ENCODE assay signal across 17 cellular contexts in genomic region chr5:111013011-111013410, GRCh38. TPM values are rescaled to one million over a fixed set of nuclear protein-coding genes. Genes with fewer than 3 reads are reported as not detected.
DNase-seq lines count a peak whose midpoint lies in the region; ATAC-seq, FAIRE-seq and TF ChIP-seq lines count a peak whose summit lies in the region.
"Had no signal": no experiment of that assay in that cellular context is flagged by ENCODE, and none has a peak within 500 bp of the region (broad histone marks: within the 10 kb centered on the region; RNA-seq: fewer than 3 reads in every experiment).

No MANE protein-coding gene starts in this region.

- H2AFZ ChIP-seq in keratinocyte (ENCODE audit: control insufficient read depth, low read length): no peak overlapping the region

- FAIRE-seq in bronchial epithelial cell (lab: Jason Lieb, UNC) (no peak), keratinocyte (lab: Jason Lieb, UNC) (peak; percentile 64)
- FAIRE-seq: GM12892, K562 had no signal

- no peaks in the 10 kb centered on the region for H4K20me1 ChIP-seq in keratinocyte (ENCODE audit: control insufficient read depth, extremely low read depth, insufficient read depth, low read length)

- no peak for TF ChIP-seq CTCF in RWPE1 (conservative IDR thresholded peaks at IDR 0.05; ENCODE audit: low read depth)
- TF ChIP-seq CTCF in bronchial epithelial cell (IDR thresholded peaks at IDR 0.05; ENCODE audit: insufficient read depth, low read length, severe bottlenecking): no peak
- TF ChIP-seq CTCF in keratinocyte (optimal IDR thresholded peaks at IDR 0.05 in 1 of 3, IDR thresholded peaks at IDR 0.05 in 1 of 3, conservative IDR thresholded peaks at IDR 0.05 in 1 of 3; ENCODE audit: extremely low read depth in 1 of 3, insufficient read depth in 2 of 3, low read length in 3 of 3): no peak

- H3K27me3 ChIP-seq in bronchial epithelial cell (ENCODE audit: control insufficient read depth, insufficient read depth, low read length): no peaks in the 10 kb centered on the region
- no peaks in the 10 kb centered on the region for H3K27me3 ChIP-seq in keratinocyte (ENCODE audit: control insufficient read depth, extremely low read depth, insufficient read depth, low read length)

- POLR2A ChIA-PET in RWPE1 (lab: Yijun Ruan, JAX; ENCODE audit: low non-redundant PET): no interaction called here

- ATAC-seq in stimulated activated naive CD8-positive, alpha-beta T cell treated with anti-CD3 and anti-CD28 coated beads, Interleukin-15, Interleukin-2, amounts not matched to agents 100 U/mL and 50 U/mL, for 24 hours: no peak
- no peak for ATAC-seq in Right ventricle myocardium superior (ENCODE audit: poor library complexity)
- ATAC-seq: K562, Panc1 had no signal

- no peak overlapping the region for H3K27ac ChIP-seq in RWPE1
- no peak overlapping the region for H3K27ac ChIP-seq in keratinocyte (ENCODE audit: control insufficient read depth, insufficient read depth, low read length)

- H3K36me3 ChIP-seq in bronchial epithelial cell (ENCODE audit: control insufficient read depth, insufficient read depth, low read length): no peaks in the 10 kb centered on the region
- H3K36me3 ChIP-seq in keratinocyte (ENCODE audit: control insufficient read depth in 2 of 2, extremely low read depth in 1 of 2, insufficient read depth in 2 of 2, low read length in 2 of 2): no peaks in the 10 kb centered on the region

- peak overlapping the region; percentile 9 for H3K4me2 ChIP-seq in keratinocyte (ENCODE audit: control insufficient read depth, extremely low read depth, insufficient read depth, low read depth, low read length)

- peaks cover 6% of the 10 kb centered on the region for H3K4me1 ChIP-seq in keratinocyte (ENCODE audit: control insufficient read depth, extremely low read depth, insufficient read depth, low read length)

- H3K79me2 ChIP-seq in keratinocyte (ENCODE audit: control insufficient read depth, insufficient read depth, low read length): no peaks in the 10 kb centered on the region

- DNase-seq in HCEC 1CT (peak; percentile 46), RWPE1 (ENCODE audit: low spot score) (peak; percentile 52), bronchial epithelial cell (ENCODE audit: low read depth) (peak; percentile 72), keratinocyte (ENCODE audit: low read depth, low spot score) (no peak), NCI-H1930 (lab: John Stamatoyannopoulos, UW) (no peak), inferior parietal cortex (ENCODE audit: extremely low spot score) (no peak), Right ventricle myocardium superior (no peak)
- DNase-seq in stimulated activated naive CD8-positive, alpha-beta T cell treated with anti-CD3 and anti-CD28 coated beads, Interleukin-15, Interleukin-2, amounts not matched to agents 100 U/mL and 50 U/mL, for 24 hours: no peak
- DNase-seq: AML-193; CD4-positive, CD25-positive, alpha-beta regulatory T cell; GDM1; NCI-H1092; NCI-H69 had no signal

- intact Hi-C loops in Right ventricle myocardium superior (cut with DNase I): no loop called here

- dilution Hi-C loops in keratinocyte (cut with MboI; ENCODE audit: extremely low pct_ligation_motif_present, low sequenced_read_pairs): no loop called here

- no peaks in the 10 kb centered on the region for H3K9me3 ChIP-seq in keratinocyte (ENCODE audit: control insufficient read depth, low read depth, low read length)

- CTCF ChIA-PET in RWPE1 (lab: Yijun Ruan, JAX): no interaction called here

- no peak overlapping the region for H3K9ac ChIP-seq in keratinocyte (ENCODE audit: control insufficient read depth, extremely low read depth, insufficient read depth, low read length)

- H3K9me1 ChIP-seq in keratinocyte (ENCODE audit: control insufficient read depth, extremely low read depth, insufficient read depth, low read length): no peaks in the 10 kb centered on the region

- no peak overlapping the region for H3K4me3 ChIP-seq in bronchial epithelial cell (ENCODE audit: low read depth, low read length)
- H3K4me3 ChIP-seq in keratinocyte (ENCODE audit: control insufficient read depth in 2 of 3, extremely low read depth in 1 of 3, insufficient read depth in 2 of 3, low read depth in 1 of 3, low read length in 3 of 3): no peak overlapping the region
- H3K4me3 ChIP-seq: K562 had no signal

RNA-seq across cellular contexts. Expression of gene TSLP, which starts 58.5 kb away (rescaled TPM):
- total RNA-seq in bronchial epithelial cell (0.79 and 2.0 TPM in 2 replicates), Right ventricle myocardium superior (4.5 TPM)
- 0.43 to 1.5 TPM (median 1.1 TPM) in 3 replicates for polyA plus RNA-seq in keratinocyte
- polyA plus RNA-seq in keratinocyte (2011; ENCODE audit: low read depth): 2.0 TPM
- polyA plus RNA-seq in keratinocyte (2011; cell fraction: cytosol; rRNA removed): 0.71 and 1.6 TPM in 2 replicates
- polyA plus RNA-seq in keratinocyte (2011; cell fraction: nucleus; rRNA removed): 0.89 and 1.1 TPM in 2 replicates
- 0.26 and 2.3 TPM in 2 replicates for polyA plus RNA-seq in keratinocyte (2012; ENCODE audit: low replicate concordance)
- polyA minus RNA-seq in keratinocyte: 0.38 to 0.99 TPM in 2 of 3 replicates, not detected in the other
- not detected for polyA minus RNA-seq in keratinocyte (2011; cell fraction: cytosol; rRNA and poly(A)+ RNA removed)
- polyA minus RNA-seq in keratinocyte (2011; cell fraction: nucleus; rRNA and poly(A)+ RNA removed): 0.21 and 0.39 TPM in 2 replicates
- total RNA-seq: CD4-positive, CD25-positive, alpha-beta regulatory T cell; HT1080 had no signal
- polyA plus RNA-seq: CD4-positive, CD25-positive, alpha-beta regulatory T cell had no signal

Comparison
In these comparisons a context has a peak if more than half of its experiments do, and no peak if none do; other contexts are left out.
1. DNase-seq: peak in HCEC 1CT (single experiment), RWPE1 (single experiment) and bronchial epithelial cell (single experiment); none in keratinocyte (single experiment), stimulated activated naive CD8-positive, alpha-beta T cell treated with anti-CD3 and anti-CD28 coated beads, Interleukin-15, Interleukin-2, amounts not matched to agents 100 U/mL and 50 U/mL, for 24 hours (single experiment), NCI-H1930 (0 of 2), inferior parietal cortex (single experiment) and Right ventricle myocardium superior (single experiment).